Comparison of ENCODE assay signal across 8 cellular contexts in genomic region chr7:149624419-149625338, GRCh38.
A peak's percentile ranks its signal among the peaks of the same experiment; 100 is the strongest.
DNase-seq lines count a peak whose midpoint lies in the region; ATAC-seq lines count a peak whose summit lies in the region.

No MANE protein-coding gene starts in this region.

- peak; percentile 66 for DNase-seq in NCI-H1694 treated with DMSO at 0.1 percent for 48 hours (lab: John Stamatoyannopoulos, UW)
- peak; percentile 88 to 90 (median 88) for DNase-seq in T-helper 17 cell
- DNase-seq in anterior cingulate cortex (lab: John Stamatoyannopoulos, UW), result peak; percentile 27 to 93 (median 80)
- DNase-seq in hepatic stellate cell (ENCODE audit: low spot score), result peak; percentile 88
- DNase-seq in aorta, result peak; percentile 97 to 98

- H3K9ac ChIP-seq in rectal smooth muscle tissue (ENCODE audit: low read length), result peak overlapping the region; percentile 78

- H3K4me1 ChIP-seq in rectal smooth muscle tissue (ENCODE audit: control insufficient read depth, insufficient read depth, low read length) (peaks cover 12% of the 10 kb centered on the region), aorta (ENCODE audit: control insufficient read depth in 1 of 2, insufficient read depth in 2 of 2, low read length in 2 of 2) (no peaks in the 10 kb centered on the region)

- peaks cover 20% of the 10 kb centered on the region for H3K27me3 Mint-ChIP-seq in T-helper 17 cell

- peaks cover 28% of the 10 kb centered on the region for H3K4me1 Mint-ChIP-seq in T-helper 17 cell

- peak; percentile 53 for ATAC-seq in GM18499 (IDR thresholded peaks at IDR 0.05; ENCODE audit: insufficient read depth, unreplicated experiment)
- ATAC-seq in HG02938 (IDR thresholded peaks at IDR 0.05; ENCODE audit: unreplicated experiment), result peak; percentile 86
- peak; percentile 93 for ATAC-seq in T-helper 17 cell
- peak; percentile 97 for ATAC-seq in aorta (ENCODE audit: low FRiP score)

- H3K4me3 Mint-ChIP-seq in T-helper 17 cell, result peak overlapping the region; percentile 94

- no peaks in the 10 kb centered on the region for H3K9me3 ChIP-seq in T-helper 17 cell (ENCODE audit: control insufficient read depth, low read length, poor library complexity, severe bottlenecking)
- no peaks in the 10 kb centered on the region for H3K9me3 ChIP-seq in aorta (ENCODE audit: control insufficient read depth, low read length)

- intact Hi-C loops in aorta (cut with DNase I), result loop anchor here (1.0 to 10.0 kb wide), 5 partner anchors 90 to 250 kb away; partner anchors contain the start of genes ATP6V0E2 (in 1 of the 2), ZNF746 (in 1 of the 2) and ZNF862 (in 1 of the 2)

- peak overlapping the region; percentile 93 for H3K27ac Mint-ChIP-seq in T-helper 17 cell

- H3K4me3 ChIP-seq in rectal smooth muscle tissue (ENCODE audit: low read length) (peak overlapping the region; percentile 96), aorta (ENCODE audit: low read length in 2 of 2) (peak overlapping the region; percentile 72 to 94)

- H3K36me3 ChIP-seq in rectal smooth muscle tissue (ENCODE audit: control insufficient read depth, insufficient read depth, low read length) (peaks cover 6% of the 10 kb centered on the region), aorta (ENCODE audit: control insufficient read depth in 1 of 2, insufficient read depth in 2 of 2, low read length in 1 of 2) (peaks cover 0 to 6% of the 10 kb centered on the region in 2 donors)

- H3K36me3 Mint-ChIP-seq in T-helper 17 cell (ENCODE audit: low read depth), result peaks cover 4% of the 10 kb centered on the region

- H3K27ac ChIP-seq in rectal smooth muscle tissue (ENCODE audit: low read depth, low read length) (peak overlapping the region; percentile 93), aorta (ENCODE audit: low read depth in 1 of 2, low read length in 2 of 2) (peak overlapping the region; percentile 28 to 49)

- 1 to 2% methylated on average over 43 to 97 of the region's 97 CpGs for WGBS in aorta, 2 donors

- H3K27me3 ChIP-seq in rectal smooth muscle tissue (ENCODE audit: control insufficient read depth, insufficient read depth, low read length) (no peaks in the 10 kb centered on the region), aorta (ENCODE audit: control insufficient read depth in 1 of 2, insufficient read depth in 2 of 2, low read length in 1 of 2) (no peaks in the 10 kb centered on the region)

Comparison
In these comparisons a context has a peak if more than half of its experiments do, and no peak if none do; other contexts are left out.
1. Peak in every context shown above with its lines: DNase-seq, ATAC-seq, H3K4me3 ChIP-seq and H3K27ac ChIP-seq.